In genomic region chr12:21526721-21527345, GRCh38 we compare ENCODE assay signal across 1 cellular context.
TF ChIP-seq lines count a peak whose summit lies in the region.

No MANE protein-coding gene starts in this region.

TF ChIP-seq in GM23338, 12 proteins besides CTCF, POLR2A, EP300 and RAD21 (continued from another document):
- TF ChIP-seq ZNF114 (CRISPR knock-in tag; IDR thresholded peaks at IDR 0.05) (no peak), POLR2AphosphoS5 (IDR thresholded peaks at IDR 0.05; ENCODE audit: low read depth) (no peak)
